In genomic region chr1:188715566-188715965, GRCh38 we compare ENCODE assay signal across 20 cellular contexts.
A peak's percentile ranks its signal among the peaks of the same experiment; 100 is the strongest.
DNase-seq lines count a peak whose midpoint lies in the region; ATAC-seq, FAIRE-seq and TF ChIP-seq lines count a peak whose summit lies in the region.
"Had no signal": no experiment of that assay in that cellular context is flagged by ENCODE, and none has a peak within 500 bp of the region (broad histone marks: within the 10 kb centered on the region; RNA-seq: fewer than 3 reads in every experiment).

No MANE protein-coding gene starts in this region.

- H3K9me3 Mint-ChIP-seq in GM23338, result no peaks in the 10 kb centered on the region
- H3K9me3 Mint-ChIP-seq in endodermal cell, result no peaks in the 10 kb centered on the region
- H3K9me3 Mint-ChIP-seq in activated T-cell treated with anti-CD3 and anti-CD28 coated beads, Interleukin-2, amount 50 U/mL, for 24 hours, result peaks cover 18% of the 10 kb centered on the region

- peak; percentile 54 for DNase-seq in GM23338 (ENCODE audit: low spot score)
- DNase-seq in NT2/D1 (ENCODE audit: low read depth, low spot score), result peak; percentile 20
- DNase-seq in endodermal cell, result no peak
- no peak for DNase-seq in activated T-cell treated with anti-CD3 and anti-CD28 coated beads, Interleukin-2, amount 50 U/mL, for 24 hours
- no peak for DNase-seq in Peyer's patch
- DNase-seq: activated naive CD8-positive, alpha-beta T cell treated with anti-CD3 and anti-CD28 coated beads, Interleukin-2, amount 10 ng/mL, durations not matched to agents 7 days and 5 days; cerebellar nuclear complex; GDM1; left ventricle myocardium inferior; naive B cell; retina; stimulated activated CD4-positive, alpha-beta T cell treated with anti-CD3 and anti-CD28 coated beads, Interleukin-4, amount 100 ng/mL, for 1 hour; upper lobe of right lung had no signal

- H3K4me2 ChIP-seq in GM23338, result no peak overlapping the region
- H3K4me2 ChIP-seq: BLaER1 had no signal

- H3K4me1 ChIP-seq in GM23338 (ENCODE audit: insufficient read depth) (no peaks in the 10 kb centered on the region), NT2/D1 (ENCODE audit: insufficient read depth, insufficient read length) (no peaks in the 10 kb centered on the region), endodermal cell (ENCODE audit: control insufficient read depth, insufficient read depth, low read length) (no peaks in the 10 kb centered on the region), Peyer's patch (no peaks in the 10 kb centered on the region)
- H3K4me1 ChIP-seq: BLaER1, left ventricle myocardium inferior, upper lobe of right lung had no signal

- H3K27ac Mint-ChIP-seq in GM23338 (no peak overlapping the region; the same call in 1 of the 2 replicates), endodermal cell (no peak overlapping the region)
- H3K27ac Mint-ChIP-seq in activated T-cell treated with anti-CD3 and anti-CD28 coated beads, Interleukin-2, amount 50 U/mL, for 24 hours, result no peak overlapping the region
- H3K27ac Mint-ChIP-seq: activated naive CD8-positive, alpha-beta T cell treated with anti-CD3 and anti-CD28 coated beads, Interleukin-2, amount 10 ng/mL, durations not matched to agents 7 days and 5 days; naive B cell had no signal

- H3K4me3 Mint-ChIP-seq in GM23338, result no peak overlapping the region
- H3K4me3 Mint-ChIP-seq in endodermal cell, result no peak overlapping the region
- H3K4me3 Mint-ChIP-seq in activated T-cell treated with anti-CD3 and anti-CD28 coated beads, Interleukin-2, amount 50 U/mL, for 24 hours, result no peak overlapping the region
- H3K4me3 Mint-ChIP-seq: activated naive CD8-positive, alpha-beta T cell treated with anti-CD3 and anti-CD28 coated beads, Interleukin-2, amount 10 ng/mL, durations not matched to agents 7 days and 5 days; naive B cell had no signal

- peak; percentile 58 for FAIRE-seq in A204.1 (lab: Jason Lieb, UNC)
- FAIRE-seq: GM18507, HTR-8/SVneo had no signal

- H3K4me1 Mint-ChIP-seq in GM23338, result peaks cover 2% of the 10 kb centered on the region; the same call in 1 of the 3 replicates
- H3K4me1 Mint-ChIP-seq in endodermal cell, result no peaks in the 10 kb centered on the region
- H3K4me1 Mint-ChIP-seq in activated T-cell treated with anti-CD3 and anti-CD28 coated beads, Interleukin-2, amount 50 U/mL, for 24 hours (ENCODE audit: low read depth), result no peaks in the 10 kb centered on the region
- H3K4me1 Mint-ChIP-seq: activated naive CD8-positive, alpha-beta T cell treated with anti-CD3 and anti-CD28 coated beads, Interleukin-2, amount 10 ng/mL, durations not matched to agents 7 days and 5 days; naive B cell had no signal

- H3K9ac ChIP-seq in NT2/D1 (ENCODE audit: insufficient read length, low read depth) (no peak overlapping the region), endodermal cell (ENCODE audit: extremely low read depth, low read length, poor library complexity, severe bottlenecking) (no peak overlapping the region)
- H3K9ac ChIP-seq: BLaER1 had no signal

- H3K9me3 ChIP-seq in NT2/D1 (ENCODE audit: insufficient read depth, low read length), result no peaks in the 10 kb centered on the region
- H3K9me3 ChIP-seq in endodermal cell (ENCODE audit: control insufficient read depth, low read length), result no peaks in the 10 kb centered on the region
- H3K9me3 ChIP-seq in Peyer's patch, result no peaks in the 10 kb centered on the region
- H3K9me3 ChIP-seq: BLaER1, left ventricle myocardium inferior, upper lobe of right lung had no signal

- H3K9me2 ChIP-seq in GM23338 (ENCODE audit: insufficient read depth), result no peaks in the 10 kb centered on the region

- no peak overlapping the region for H3K4me3 ChIP-seq in GM23338
- no peak overlapping the region for H3K4me3 ChIP-seq in NT2/D1 (ENCODE audit: insufficient read length, low read depth)
- H3K4me3 ChIP-seq in endodermal cell (ENCODE audit: low read length), result no peak overlapping the region
- H3K4me3 ChIP-seq in Peyer's patch, result no peak overlapping the region
- H3K4me3 ChIP-seq: BLaER1, left ventricle myocardium inferior, upper lobe of right lung had no signal

- H3K27ac ChIP-seq in GM23338 (ENCODE audit: low read depth) (no peak overlapping the region), endodermal cell (ENCODE audit: low read depth, low read length) (no peak overlapping the region), Peyer's patch (no peak overlapping the region)
- H3K27ac ChIP-seq: BLaER1, epithelial cell of prostate, left ventricle myocardium inferior, upper lobe of right lung had no signal

- no peak for TF ChIP-seq POLR2A in Peyer's patch (IDR thresholded peaks at IDR 0.05)

- H4K20me1 ChIP-seq in GM23338 (replicated peaks; ENCODE audit: insufficient read depth), result no peaks in the 10 kb centered on the region
- H4K20me1 ChIP-seq: BLaER1 had no signal

- H2AFZ ChIP-seq in GM23338, result no peak overlapping the region

- H3K27me3 ChIP-seq in GM23338 (ENCODE audit: insufficient read depth), result no peaks in the 10 kb centered on the region
- H3K27me3 ChIP-seq in NT2/D1 (ENCODE audit: insufficient read depth, insufficient read length), result no peaks in the 10 kb centered on the region
- H3K27me3 ChIP-seq in endodermal cell (ENCODE audit: control insufficient read depth, insufficient read depth, low read length, poor library complexity, severe bottlenecking), result no peaks in the 10 kb centered on the region
- H3K27me3 ChIP-seq in Peyer's patch, result no peaks in the 10 kb centered on the region
- H3K27me3 ChIP-seq: BLaER1, upper lobe of right lung had no signal

- TF ChIP-seq CTCF in GM23338 (conservative IDR thresholded peaks at IDR 0.05; ENCODE audit: low read depth in 2 of 2), result peak; percentile 44 to 55
- TF ChIP-seq CTCF in endodermal cell (conservative IDR thresholded peaks at IDR 0.05), result peak; percentile 80
- no peak for TF ChIP-seq CTCF in Peyer's patch (IDR thresholded peaks at IDR 0.05)

- ATAC-seq in GM23338, result peak; percentile 56
- no peak for ATAC-seq in HG03521 (IDR thresholded peaks at IDR 0.05; ENCODE audit: unreplicated experiment)
- ATAC-seq in GM21529 (IDR thresholded peaks at IDR 0.05; ENCODE audit: unreplicated experiment), result no peak
- ATAC-seq: upper lobe of right lung had no signal

- H3K79me2 ChIP-seq in GM23338 (replicated peaks; ENCODE audit: insufficient read depth), result no peaks in the 10 kb centered on the region

- H3K36me3 ChIP-seq in GM23338 (ENCODE audit: insufficient read depth) (no peaks in the 10 kb centered on the region), NT2/D1 (ENCODE audit: insufficient read depth, insufficient read length, low read length) (no peaks in the 10 kb centered on the region), endodermal cell (ENCODE audit: control insufficient read depth, insufficient read depth, low read length) (no peaks in the 10 kb centered on the region), Peyer's patch (no peaks in the 10 kb centered on the region)
- H3K36me3 ChIP-seq: BLaER1, left ventricle myocardium inferior, upper lobe of right lung had no signal

- H3K27me3 Mint-ChIP-seq in GM23338 (ENCODE audit: insufficient read depth, low read depth, poor library complexity) (no peaks in the 10 kb centered on the region), endodermal cell (ENCODE audit: insufficient read depth) (no peaks in the 10 kb centered on the region)
- no peaks in the 10 kb centered on the region for H3K27me3 Mint-ChIP-seq in activated T-cell treated with anti-CD3 and anti-CD28 coated beads, Interleukin-2, amount 50 U/mL, for 24 hours
- H3K27me3 Mint-ChIP-seq: activated naive CD8-positive, alpha-beta T cell treated with anti-CD3 and anti-CD28 coated beads, Interleukin-2, amount 10 ng/mL, durations not matched to agents 7 days and 5 days; naive B cell had no signal

- no peaks in the 10 kb centered on the region for H3K36me3 Mint-ChIP-seq in GM23338 (ENCODE audit: low read depth)
- H3K36me3 Mint-ChIP-seq in endodermal cell (ENCODE audit: low read depth), result no peaks in the 10 kb centered on the region
- no peaks in the 10 kb centered on the region for H3K36me3 Mint-ChIP-seq in activated T-cell treated with anti-CD3 and anti-CD28 coated beads, Interleukin-2, amount 50 U/mL, for 24 hours (ENCODE audit: low read depth)
- H3K36me3 Mint-ChIP-seq: activated naive CD8-positive, alpha-beta T cell treated with anti-CD3 and anti-CD28 coated beads, Interleukin-2, amount 10 ng/mL, durations not matched to agents 7 days and 5 days; naive B cell had no signal

- 85% methylated on average over 1 of the region's 1 CpG; no CpG with 5 or more reads in 1 of the 2 experiments for WGBS in endodermal cell (ENCODE audit: insufficient coverage in 1 of 2, insufficient read length in 1 of 2), 2 experiments

- H3F3A ChIP-seq in GM23338 (replicated peaks; ENCODE audit: low read depth), result no peaks in the 10 kb centered on the region

TF ChIP-seq in GM23338, 12 proteins besides CTCF, POLR2A, EP300 and RAD21 (continues in another document):
- TF ChIP-seq ZNF114 (CRISPR knock-in tag; IDR thresholded peaks at IDR 0.05) (no peak), EZH2 (IDR thresholded peaks at IDR 0.05; ENCODE audit: low read depth, unreplicated experiment) (no peak), EZH2phosphoT487 (IDR thresholded peaks at IDR 0.05; ENCODE audit: unreplicated experiment) (no peak), CREB1 (CRISPR knock-in tag; IDR thresholded peaks at IDR 0.05; ENCODE audit: low read depth) (no peak), ETS1 (IDR thresholded peaks at IDR 0.05) (no peak)

Comparison
In these comparisons a context has a peak if more than half of its experiments do, and no peak if none do; other contexts are left out.
1. DNase-seq: peak in GM23338 (single experiment) and NT2/D1 (single experiment); none in endodermal cell (single experiment), activated T-cell treated with anti-CD3 and anti-CD28 coated beads, Interleukin-2, amount 50 U/mL, for 24 hours (single experiment) and Peyer's patch (0 of 3).
2. CTCF ChIP-seq: peak in GM23338 (2 of 2) and endodermal cell (single experiment); none in Peyer's patch (0 of 6).